22 cellular contexts compared by ENCODE assay signal in the genomic region with DNA sequence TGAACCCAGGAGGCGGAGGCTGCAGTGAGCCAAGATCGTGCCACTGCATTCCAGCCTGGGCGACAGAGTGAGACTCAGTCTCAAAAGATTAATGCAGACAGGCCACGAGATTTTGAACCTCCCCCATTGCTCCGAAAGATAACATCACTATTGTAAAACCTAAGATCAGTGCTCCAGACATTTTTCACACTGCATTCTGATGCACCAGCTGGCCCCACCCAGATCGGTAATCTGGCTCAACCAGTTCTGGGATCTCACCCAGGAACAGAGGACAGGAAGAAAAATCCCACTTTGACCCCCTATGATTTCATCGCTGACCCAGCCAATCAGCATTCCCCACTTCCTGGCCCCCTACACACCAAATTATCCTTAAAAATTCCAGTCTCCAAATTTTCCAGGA. TPM values are rescaled to one million over a fixed set of nuclear protein-coding genes. Genes with fewer than 3 reads are reported as not detected.
DNase-seq lines count a peak whose midpoint lies in the region; ATAC-seq and TF ChIP-seq lines count a peak whose summit lies in the region.
"Had no signal": no experiment of that assay in that cellular context is flagged by ENCODE, and none has a peak within 500 bp of the region (broad histone marks: within the 10 kb centered on the region; RNA-seq: fewer than 3 reads in every experiment).

No MANE protein-coding gene starts in this region.

- H3K23ac ChIP-seq in mesendoderm (ENCODE audit: low read length): no peak overlapping the region

- H3K36me3 ChIP-seq in colonic mucosa: no peaks in the 10 kb centered on the region
- no peaks in the 10 kb centered on the region for H3K36me3 ChIP-seq in mesendoderm (ENCODE audit: control insufficient read depth, insufficient read depth, low read length)
- H3K36me3 ChIP-seq in Peyer's patch: no peaks in the 10 kb centered on the region
- H3K36me3 ChIP-seq: BE2C, upper lobe of right lung had no signal

- no peak overlapping the region for H3K4me3 ChIP-seq in colonic mucosa
- no peak overlapping the region for H3K4me3 ChIP-seq in mesendoderm (ENCODE audit: low read length)
- no peak overlapping the region for H3K4me3 ChIP-seq in Peyer's patch
- H3K4me3 ChIP-seq: psoas muscle, upper lobe of right lung had no signal

- peak; percentile 33 for DNase-seq in SIG-M5 treated with dmso at 0.1 percent for 504 hours (lab: John Stamatoyannopoulos, UW; ENCODE audit: unreplicated experiment)
- no peak for DNase-seq in SIG-M5 (lab: John Stamatoyannopoulos, UW)
- peak; percentile 65 for DNase-seq in colonic mucosa
- peak; percentile 70 for DNase-seq in mesendoderm
- DNase-seq in Peyer's patch: no peak
- no peak for DNase-seq in NCI-H2107 treated with DMSO at 0.1 percent for 48 hours (lab: John Stamatoyannopoulos, UW; ENCODE audit: unreplicated experiment)
- no peak for DNase-seq in activated T-cell treated with anti-CD3 and anti-CD28 coated beads, Interleukin-2, amount 50 U/mL, for 24 hours
- DNase-seq: 8988T; activated CD4-positive, alpha-beta T cell treated with anti-CD3 and anti-CD28 coated beads, Interleukin-2, amount 10 ng/mL, durations not matched to agents 7 days and 5 days; activated effector memory CD4-positive, alpha-beta T cell treated with anti-CD3 and anti-CD28 coated beads, Interleukin-2, amount 50 U/mL, for 16 hours; BE2C; COR-L47; erythroblast; KBM-7; NCI-H748 treated with DMSO at 0.1 percent for 48 hours; psoas muscle; SHP77 treated with DMSO at 0.1 percent for 48 hours; stimulated activated CD4-positive, alpha-beta T cell treated with anti-CD3 and anti-CD28 coated beads, Interleukin-4, amount 100 ng/mL, for 24 hours; stimulated activated naive CD8-positive, alpha-beta T cell treated with anti-CD3 and anti-CD28 coated beads, Interleukin-15, amount 100 ng/mL, for 72 hours; upper lobe of right lung had no signal

- no peak for ATAC-seq in GM21717 (IDR thresholded peaks at IDR 0.05; ENCODE audit: unreplicated experiment)
- ATAC-seq: left lobe of liver; psoas muscle; stimulated activated naive CD8-positive, alpha-beta T cell treated with anti-CD3 and anti-CD28 coated beads, Interleukin-15, amount 100 ng/mL, for 72 hours had no signal

- no peak overlapping the region for H3K27ac Mint-ChIP-seq in activated T-cell treated with anti-CD3 and anti-CD28 coated beads, Interleukin-2, amount 50 U/mL, for 24 hours
- H3K27ac Mint-ChIP-seq: activated CD4-positive, alpha-beta T cell treated with anti-CD3 and anti-CD28 coated beads, Interleukin-2, amount 10 ng/mL, durations not matched to agents 7 days and 5 days; stimulated activated naive CD8-positive, alpha-beta T cell treated with anti-CD3 and anti-CD28 coated beads, Interleukin-15, amount 100 ng/mL, for 72 hours had no signal

- H3K27ac ChIP-seq in colonic mucosa: no peak overlapping the region
- no peak overlapping the region for H3K27ac ChIP-seq in mesendoderm (ENCODE audit: low read depth, low read length)
- no peak overlapping the region for H3K27ac ChIP-seq in Peyer's patch
- H3K27ac ChIP-seq: psoas muscle, upper lobe of right lung had no signal

- H3K9ac ChIP-seq in colonic mucosa (ENCODE audit: low read depth in 2 of 2, low read length in 2 of 2) (no peak overlapping the region), mesendoderm (ENCODE audit: low read length) (no peak overlapping the region)

- H3K4me1 ChIP-seq in colonic mucosa (no peaks in the 10 kb centered on the region), mesendoderm (ENCODE audit: control insufficient read depth, low read depth, low read length) (peaks cover 6% of the 10 kb centered on the region), Peyer's patch (peaks cover 0 to 9% (median under 1%) of the 10 kb centered on the region in 4 donors)

- H3K79me2 ChIP-seq in mesendoderm (ENCODE audit: control insufficient read depth, insufficient read depth, low read length): no peaks in the 10 kb centered on the region

- no peak overlapping the region for H3K4ac ChIP-seq in mesendoderm (ENCODE audit: low read depth, low read length)

- peaks cover 33% of the 10 kb centered on the region for H3K36me3 Mint-ChIP-seq in activated T-cell treated with anti-CD3 and anti-CD28 coated beads, Interleukin-2, amount 50 U/mL, for 24 hours (ENCODE audit: low read depth)

- intact Hi-C loops in colonic mucosa (cut with DNase I): no loop called here

- TF ChIP-seq CTCF in colonic mucosa (IDR thresholded peaks at IDR 0.05) (no peak), Peyer's patch (IDR thresholded peaks at IDR 0.05) (no peak)

- no peak overlapping the region for H3K56ac ChIP-seq in mesendoderm (ENCODE audit: low read length)

- no CpG with 5 or more reads among the region's 7 CpGs for WGBS in mesendoderm (ENCODE audit: extremely low coverage, insufficient coverage, low lambda C conversion rate)

- H3K9me3 ChIP-seq in colonic mucosa (no peaks in the 10 kb centered on the region), Peyer's patch (no peaks in the 10 kb centered on the region)
- H3K9me3 ChIP-seq: BE2C, psoas muscle, upper lobe of right lung had no signal

- no peak overlapping the region for H2AK5ac ChIP-seq in mesendoderm (ENCODE audit: low read length)

- no peak overlapping the region for H4K8ac ChIP-seq in mesendoderm (ENCODE audit: low read depth, low read length)

- TF ChIP-seq POLR2A in Peyer's patch (IDR thresholded peaks at IDR 0.05): no peak

- no peaks in the 10 kb centered on the region for H3K79me1 ChIP-seq in mesendoderm (ENCODE audit: low read length)

- no peak overlapping the region for H2BK120ac ChIP-seq in mesendoderm (ENCODE audit: low read depth, low read length)

- no peak overlapping the region for H3K4me2 ChIP-seq in mesendoderm (ENCODE audit: low read length)

- no peak overlapping the region for H3K4me3 Mint-ChIP-seq in activated T-cell treated with anti-CD3 and anti-CD28 coated beads, Interleukin-2, amount 50 U/mL, for 24 hours
- H3K4me3 Mint-ChIP-seq: activated CD4-positive, alpha-beta T cell treated with anti-CD3 and anti-CD28 coated beads, Interleukin-2, amount 10 ng/mL, durations not matched to agents 7 days and 5 days; stimulated activated naive CD8-positive, alpha-beta T cell treated with anti-CD3 and anti-CD28 coated beads, Interleukin-15, amount 100 ng/mL, for 72 hours had no signal

- H3K27me3 Mint-ChIP-seq in activated T-cell treated with anti-CD3 and anti-CD28 coated beads, Interleukin-2, amount 50 U/mL, for 24 hours: no peaks in the 10 kb centered on the region
- H3K27me3 Mint-ChIP-seq: activated CD4-positive, alpha-beta T cell treated with anti-CD3 and anti-CD28 coated beads, Interleukin-2, amount 10 ng/mL, durations not matched to agents 7 days and 5 days; stimulated activated naive CD8-positive, alpha-beta T cell treated with anti-CD3 and anti-CD28 coated beads, Interleukin-15, amount 100 ng/mL, for 72 hours had no signal

- H3K4me1 Mint-ChIP-seq in activated T-cell treated with anti-CD3 and anti-CD28 coated beads, Interleukin-2, amount 50 U/mL, for 24 hours (ENCODE audit: low read depth): peaks cover 10% of the 10 kb centered on the region

- H4K5ac ChIP-seq in mesendoderm (ENCODE audit: low read length): no peak overlapping the region

- H2BK5ac ChIP-seq in mesendoderm (ENCODE audit: low read length): no peak overlapping the region

- H2BK15ac ChIP-seq in mesendoderm (replicated peaks; ENCODE audit: low read depth): no peak overlapping the region

- H3K9me3 Mint-ChIP-seq in activated T-cell treated with anti-CD3 and anti-CD28 coated beads, Interleukin-2, amount 50 U/mL, for 24 hours: no peaks in the 10 kb centered on the region
- H3K9me3 Mint-ChIP-seq: activated CD4-positive, alpha-beta T cell treated with anti-CD3 and anti-CD28 coated beads, Interleukin-2, amount 10 ng/mL, durations not matched to agents 7 days and 5 days; stimulated activated naive CD8-positive, alpha-beta T cell treated with anti-CD3 and anti-CD28 coated beads, Interleukin-15, amount 100 ng/mL, for 72 hours had no signal

- H3K27me3 ChIP-seq in colonic mucosa: no peaks in the 10 kb centered on the region
- H3K27me3 ChIP-seq in mesendoderm (ENCODE audit: insufficient read depth, low read length, poor library complexity): no peaks in the 10 kb centered on the region
- no peaks in the 10 kb centered on the region for H3K27me3 ChIP-seq in Peyer's patch
- H3K27me3 ChIP-seq: BE2C, upper lobe of right lung had no signal

- H3K18ac ChIP-seq in mesendoderm (ENCODE audit: low read length): no peak overlapping the region

RNA-seq across cellular contexts. Expression of gene CSRP1, which starts 10.7 kb away (rescaled TPM):
- total RNA-seq in colonic mucosa (100 to 1,000 TPM; 186 to 376 TPM), Peyer's patch (100 to 1,000 TPM; 139 to 306 (median 160) TPM)
- polyA plus RNA-seq in mesendoderm (2013, experiment 1 of 2): 54.9 TPM
- 61.7 TPM for polyA plus RNA-seq in mesendoderm (2013, experiment 2 of 2)

RNA-seq across cellular contexts. Expression of gene NAV1, which starts 21.3 kb away (rescaled TPM):
- total RNA-seq in colonic mucosa: 10 to 100 TPM; 17.9 to 24.1 TPM
- polyA plus RNA-seq in mesendoderm (2013, experiment 1 of 2): 8.1 TPM
- polyA plus RNA-seq in mesendoderm (2013, experiment 2 of 2): 8.5 TPM
- total RNA-seq in Peyer's patch: 10 to 100 TPM in 3 of 4 donors, 1 to 10 TPM in 1; 6.7 to 47.9 (median 14.9) TPM

RNA-seq across cellular contexts. Expression of gene PHLDA3, which starts 48.6 kb away (rescaled TPM):
- total RNA-seq in colonic mucosa: 10 to 100 TPM; 13.1 to 21.2 TPM
- polyA plus RNA-seq in mesendoderm (2013, experiment 1 of 2): 6.4 TPM
- 6.0 TPM for polyA plus RNA-seq in mesendoderm (2013, experiment 2 of 2)
- 10 to 100 TPM in 1 of 4 donors, 1 to 10 TPM in 3; 4.4 to 43.7 (median 5.2) TPM for total RNA-seq in Peyer's patch

Comparison
In these comparisons a context has a peak if more than half of its experiments do, and no peak if none do; other contexts are left out.
1. DNase-seq: peak in SIG-M5 treated with dmso at 0.1 percent for 504 hours (single experiment), colonic mucosa (single experiment) and mesendoderm (single experiment); none in SIG-M5 (single experiment), Peyer's patch (0 of 3), NCI-H2107 treated with DMSO at 0.1 percent for 48 hours (single experiment) and activated T-cell treated with anti-CD3 and anti-CD28 coated beads, Interleukin-2, amount 50 U/mL, for 24 hours (single experiment).